ENCODE assay signal across 16 cellular contexts in genomic region chr12:39277416-39277815, GRCh38.
A peak's percentile ranks its signal among the peaks of the same experiment; 100 is the strongest.
DNase-seq lines count a peak whose midpoint lies in the region; ATAC-seq, FAIRE-seq and TF ChIP-seq lines count a peak whose summit lies in the region.
"Had no signal": no experiment of that assay in that cellular context is flagged by ENCODE, and none has a peak within 500 bp of the region (broad histone marks: within the 10 kb centered on the region; RNA-seq: fewer than 3 reads in every experiment).

No MANE protein-coding gene starts in this region.

- TF ChIP-seq RAD21 in GM12878 (IDR thresholded peaks at IDR 0.05; ENCODE audit: insufficient read depth, low read depth, low read length): no peak

- no peak for FAIRE-seq in GM12878 (lab: Jason Lieb, UNC)

- intact Hi-C loops in GM12878 (cut with micrococcal nuclease; ENCODE audit: unreplicated experiment): no loop called here

- H4K20me1 ChIP-seq in GM12878 (ENCODE audit: control insufficient read depth, insufficient read depth): no peaks in the 10 kb centered on the region
- H4K20me1 ChIP-seq: BLaER1 had no signal

- ATAC-seq in GM18502 (IDR thresholded peaks at IDR 0.05; ENCODE audit: poor library complexity, unreplicated experiment) (peak; percentile 57), GM21723 (IDR thresholded peaks at IDR 0.05; ENCODE audit: unreplicated experiment) (peak; percentile 70), HG03469 (IDR thresholded peaks at IDR 0.05; ENCODE audit: unreplicated experiment) (peak; percentile 69), GM12878 (peak; percentile 72), HG03460 (IDR thresholded peaks at IDR 0.05; ENCODE audit: unreplicated experiment) (no peak)
- ATAC-seq: psoas muscle had no signal

- DNase-seq in GM12878 (ENCODE audit: low read depth, low spot score): no peak
- no peak for DNase-seq in NCI-H2171 (lab: John Stamatoyannopoulos, UW)
- DNase-seq in medulla oblongata (ENCODE audit: extremely low spot score): no peak
- DNase-seq: activated effector memory CD4-positive, alpha-beta T cell treated with Interleukin-2 at 50 U/mL for 16 hours; DMS153; hippocampal formation; NCI-H2107; psoas muscle; SK-N-SH; stimulated activated CD4-positive, alpha-beta T cell treated with anti-CD3 and anti-CD28 coated beads, Interleukin-15, amount 100 ng/mL, for 24 hours had no signal

- no peak overlapping the region for H3K4me2 ChIP-seq in GM12878 (ENCODE audit: control insufficient read depth, insufficient read depth)
- H3K4me2 ChIP-seq: BLaER1, SK-N-SH had no signal

- no peaks in the 10 kb centered on the region for H3K4me1 ChIP-seq in GM12878 (ENCODE audit: control insufficient read depth, insufficient read depth, low read length)
- H3K4me1 ChIP-seq: BLaER1, psoas muscle had no signal

- TF ChIP-seq POLR2A in GM12878 (IDR thresholded peaks at IDR 0.05; ENCODE audit: low read depth, low read length): no peak

- no peaks in the 10 kb centered on the region for H3K36me3 ChIP-seq in GM12878 (ENCODE audit: control insufficient read depth in 2 of 2, insufficient read depth in 2 of 2, low read length in 1 of 2)
- H3K36me3 ChIP-seq: BLaER1, thoracic aorta had no signal

- no peak overlapping the region for H3K4me3 ChIP-seq in GM12878
- H3K4me3 ChIP-seq: BLaER1, psoas muscle, thoracic aorta had no signal

- no TSS peak for BruUV-seq in GM12878 (replicated peaks; lab: Mats Ljungman, UMichigan)

- H3K9me3 ChIP-seq in GM12878 (replicated peaks; ENCODE audit: control insufficient read depth, insufficient read depth, low read length): no peaks in the 10 kb centered on the region
- H3K9me3 ChIP-seq: BLaER1, psoas muscle, SK-N-SH, thoracic aorta had no signal

- H3K27ac ChIP-seq in GM12878 (ENCODE audit: control insufficient read depth, insufficient read depth): no peak overlapping the region
- H3K27ac ChIP-seq: BLaER1, psoas muscle, thoracic aorta had no signal

- TF ChIP-seq EP300 in GM12878 (IDR thresholded peaks at IDR 0.05; ENCODE audit: borderline replicate concordance in 1 of 2, control insufficient read depth in 1 of 2, low read depth in 2 of 2, low read length in 2 of 2): no peak

- POLR2A ChIA-PET in GM12878 (lab: Charles Lee): no interaction called here

- no peaks in the 10 kb centered on the region for H3K79me2 ChIP-seq in GM12878 (ENCODE audit: control insufficient read depth, insufficient read depth, low read length)

- WGBS in GM12878 (ENCODE audit: insufficient coverage, insufficient replicate concordance, low lambda C conversion rate, missing lambda C conversion rate): 93% methylated on average over 1 of the region's 1 CpG

- H2AFZ ChIP-seq in GM12878 (ENCODE audit: control insufficient read depth, low read depth, low read length): no peak overlapping the region

- no peaks in the 10 kb centered on the region for H3K27me3 ChIP-seq in GM12878 (replicated peaks in 1 of 2; ENCODE audit: control insufficient read depth in 2 of 2, insufficient read depth in 2 of 2, low read length in 1 of 2)
- H3K27me3 ChIP-seq: BLaER1 had no signal

- RAD21 ChIA-PET in GM12878 (lab: Charles Lee; ENCODE audit: unreplicated experiment): no interaction called here

- SMC1A ChIA-PET in GM12878 (lab: Charles Lee; ENCODE audit: uncharacterized antibody, unreplicated experiment): interaction anchor here (1.5 kb wide), 1 partner anchor 8 kb away, joined by 3 read pairs; no protein-coding TSS in a partner anchor

- CTCF ChIA-PET in GM12878 (lab: Yijun Ruan, JAX): no interaction called here

- in situ Hi-C loops in GM12878 (cut with MboI): no loop called here

- no peak overlapping the region for H3K9ac ChIP-seq in GM12878 (ENCODE audit: control insufficient read depth, insufficient read depth, low read length)
- H3K9ac ChIP-seq: BLaER1, SK-N-SH had no signal

- no peak for TF ChIP-seq CTCF in GM12878 (IDR thresholded peaks at IDR 0.05 in 2 of 3, conservative IDR thresholded peaks at IDR 0.05 in 1 of 3; ENCODE audit: control insufficient read depth in 2 of 3, extremely low read depth in 1 of 3, insufficient read depth in 1 of 3, low read depth in 3 of 3, low read length in 3 of 3)

TF ChIP-seq in GM12878, 131 proteins besides CTCF, POLR2A, EP300 and RAD21 (continues in another document):
- peak in 1 of 2 experiments; percentile 67; a peak in 1 of 4 replicates for TF ChIP-seq ETV6 (conservative IDR thresholded peaks at IDR 0.05 in 1 of 2, IDR thresholded peaks at IDR 0.05 in 1 of 2; ENCODE audit: borderline replicate concordance in 1 of 2, low read depth in 1 of 2)
- TF ChIP-seq EED (IDR thresholded peaks at IDR 0.05; ENCODE audit: low read depth): peak; percentile 63
- TF ChIP-seq HDAC2 (IDR thresholded peaks at IDR 0.05): no peak
- TF ChIP-seq CBX5 (IDR thresholded peaks at IDR 0.05; ENCODE audit: low read depth): no peak
- no peak for TF ChIP-seq NR2C1 (IDR thresholded peaks at IDR 0.05)
- TF ChIP-seq RUNX3 (IDR thresholded peaks at IDR 0.05; ENCODE audit: low read length): peak; percentile 86
- TF ChIP-seq IKZF2 (IDR thresholded peaks at IDR 0.05): peak in 1 of 2 experiments; percentile 21; a peak in 1 of 4 replicates
- no peak for TF ChIP-seq FOXM1 (IDR thresholded peaks at IDR 0.05; ENCODE audit: low read depth, low read length)
- TF ChIP-seq ATF2 (IDR thresholded peaks at IDR 0.05; ENCODE audit: low read length): peak; percentile 56; the same call in 1 of the 2 replicates
- TF ChIP-seq SMAD5 (IDR thresholded peaks at IDR 0.05; ENCODE audit: low read depth): no peak
- no peak for TF ChIP-seq SKIL (IDR thresholded peaks at IDR 0.05; ENCODE audit: low read depth, poor library complexity, severe bottlenecking)
- no peak for TF ChIP-seq SREBF2 (IDR thresholded peaks at IDR 0.05; ENCODE audit: low read length)
- no peak for TF ChIP-seq SRF (IDR thresholded peaks at IDR 0.05; ENCODE audit: low read depth in 2 of 2, low read length in 2 of 2)
- TF ChIP-seq JUNB (IDR thresholded peaks at IDR 0.05): peak; percentile 59
- no peak for TF ChIP-seq CUX1 (IDR thresholded peaks at IDR 0.05; ENCODE audit: insufficient replicate concordance, low read depth, low read length)
